Comparison of ENCODE assay signal across 10 cellular contexts in genomic region chr10:122181901-122182799, GRCh38.
DNase-seq lines count a peak whose midpoint lies in the region; ATAC-seq, FAIRE-seq and TF ChIP-seq lines count a peak whose summit lies in the region.
"Had no signal": no experiment of that assay in that cellular context is flagged by ENCODE, and none has a peak within 500 bp of the region (broad histone marks: within the 10 kb centered on the region; RNA-seq: fewer than 3 reads in every experiment).

No MANE protein-coding gene starts in this region.

- H3K9me3 ChIP-seq in HepG2 (ENCODE audit: low read length) (no peaks in the 10 kb centered on the region), right lobe of liver (no peaks in the 10 kb centered on the region), SK-N-SH (no peaks in the 10 kb centered on the region), hepatocyte (ENCODE audit: low read depth) (no peaks in the 10 kb centered on the region), vagina (no peaks in the 10 kb centered on the region)

- TF ChIP-seq CTCF in HepG2 (CRISPR knock-in tag; IDR thresholded peaks at IDR 0.05) (no peak), right lobe of liver (IDR thresholded peaks at IDR 0.05) (no peak), SK-N-SH (IDR thresholded peaks at IDR 0.05) (no peak), hepatocyte (IDR thresholded peaks at IDR 0.05; ENCODE audit: poor library complexity) (no peak), vagina (IDR thresholded peaks at IDR 0.05) (no peak)

- no peaks in the 10 kb centered on the region for H3F3A ChIP-seq in SK-N-SH (replicated peaks; ENCODE audit: insufficient read depth)

- 84% methylated on average over 13 of the region's 13 CpGs for WGBS in HepG2 (ENCODE audit: low lambda C conversion rate)
- 81% methylated on average over 9 of the region's 13 CpGs for WGBS in right lobe of liver (ENCODE audit: insufficient coverage, low coverage, low lambda C conversion rate, missing lambda C conversion rate)
- 81% methylated on average over 13 of the region's 13 CpGs for WGBS in SK-N-SH (ENCODE audit: low lambda C conversion rate)
- WGBS in hepatocyte (ENCODE audit: low lambda C conversion rate, missing lambda C conversion rate): 68% methylated on average over 13 of the region's 13 CpGs

- no peak for DNase-seq in HepG2 (ENCODE audit: low spot score)
- no peak for DNase-seq in right lobe of liver
- no peak for DNase-seq in SK-N-SH
- no peak for DNase-seq in hepatocyte (ENCODE audit: low spot score)
- DNase-seq in vagina (ENCODE audit: extremely low spot score in 2 of 2): no peak
- no peak for DNase-seq in Kasumi-1 (lab: John Stamatoyannopoulos, UW)
- DNase-seq: C1 segment of cervical spinal cord had no signal

- POLR2A ChIA-PET in HepG2 (lab: Yijun Ruan, JAX) (interaction anchor here (1.2 kb wide), 1 partner anchor 69 kb away, joined by 3 read pairs; no protein-coding TSS in a partner anchor), SK-N-SH (lab: Yijun Ruan, JAX) (interaction anchor here (1.1 kb wide), 1 partner anchor 19 kb away, joined by 3 read pairs; no protein-coding TSS in a partner anchor)

- H4K20me1 ChIP-seq in HepG2 (ENCODE audit: insufficient read depth, low read length) (peaks cover 7% of the 10 kb centered on the region), SK-N-SH (ENCODE audit: insufficient read depth) (no peaks in the 10 kb centered on the region), hepatocyte (ENCODE audit: insufficient read depth, poor library complexity, severe bottlenecking) (no peaks in the 10 kb centered on the region)

- TF ChIP-seq EP300 in HepG2 (IDR thresholded peaks at IDR 0.05; ENCODE audit: low read depth in 2 of 2, low read length in 2 of 2) (no peak), HepG2 (CRISPR knock-in tag; IDR thresholded peaks at IDR 0.05; ENCODE audit: borderline replicate concordance) (no peak), SK-N-SH (IDR thresholded peaks at IDR 0.05; ENCODE audit: borderline replicate concordance in 1 of 2, low read depth in 1 of 2, low read length in 1 of 2) (no peak)

- H3K4me3 ChIP-seq in HepG2 (replicated peaks in 1 of 3; ENCODE audit: insufficient read depth in 1 of 3, low read depth in 2 of 3, low read length in 3 of 3) (no peak overlapping the region), right lobe of liver (no peak overlapping the region), SK-N-SH (ENCODE audit: low read depth in 2 of 2, low read length in 1 of 2) (no peak overlapping the region), hepatocyte (no peak overlapping the region), vagina (no peak overlapping the region)

- no TSS peak for BruUV-seq in HepG2 (replicated peaks; lab: Mats Ljungman, UMichigan)

- in situ Hi-C loops in HepG2 (cut with HindIII; ENCODE audit: extremely low pct_ligation_motif_present, low pct_unique_long_range_greater_than_20kb): no loop called here

- H3K4me2 ChIP-seq in HepG2 (ENCODE audit: low read depth, low read length) (peak overlapping the region; percentile 21; the same call in 1 of the 2 replicates), SK-N-SH (peak overlapping the region; percentile 36; the same call in 1 of the 2 replicates), hepatocyte (no peak overlapping the region)

- H3K9ac ChIP-seq in HepG2 (ENCODE audit: insufficient read depth, low read depth, low read length): peak overlapping the region; percentile 14; the same call in 1 of the 2 replicates
- H3K9ac ChIP-seq in SK-N-SH: no peak overlapping the region

- no peak for FAIRE-seq in HepG2 (lab: Jason Lieb, UNC)

- H3K4me1 ChIP-seq in HepG2 (ENCODE audit: insufficient read depth, low read length) (peaks cover 43% of the 10 kb centered on the region), right lobe of liver (peaks cover 0 to 5% (median 2%) of the 10 kb centered on the region in 4 donors), SK-N-SH (ENCODE audit: control insufficient read depth in 1 of 2, insufficient read depth in 2 of 2, low read depth in 1 of 2, low read length in 1 of 2) (peaks cover 3 to 11% of the 10 kb centered on the region in 2 experiments; a peak in 2 of 4 replicates), hepatocyte (ENCODE audit: insufficient read depth) (peaks cover 5% of the 10 kb centered on the region), vagina (peaks cover 28% of the 10 kb centered on the region)

- H3K9me2 ChIP-seq in SK-N-SH (no peaks in the 10 kb centered on the region), hepatocyte (replicated peaks; ENCODE audit: insufficient read depth) (no peaks in the 10 kb centered on the region)

- no peak overlapping the region for H2AFZ ChIP-seq in HepG2 (ENCODE audit: low read length)
- H2AFZ ChIP-seq in SK-N-SH (ENCODE audit: low read depth): no peak overlapping the region
- no peak overlapping the region for H2AFZ ChIP-seq in hepatocyte

- TF ChIP-seq POLR2A in HepG2 (IDR thresholded peaks at IDR 0.05; ENCODE audit: insufficient read depth in 1 of 2, low read depth in 2 of 2, low read length in 2 of 2) (no peak), right lobe of liver (IDR thresholded peaks at IDR 0.05) (no peak), vagina (IDR thresholded peaks at IDR 0.05) (no peak)

- H3K36me3 ChIP-seq in HepG2 (replicated peaks in 1 of 2; ENCODE audit: control insufficient read depth in 1 of 2, insufficient read depth in 2 of 2, low read length in 2 of 2): no peaks in the 10 kb centered on the region; a peak in 1 of 5 replicates
- no peaks in the 10 kb centered on the region for H3K36me3 ChIP-seq in right lobe of liver
- no peaks in the 10 kb centered on the region for H3K36me3 ChIP-seq in SK-N-SH (replicated peaks in 1 of 2; ENCODE audit: control insufficient read depth in 1 of 2, insufficient read depth in 2 of 2, low read length in 1 of 2)
- no peaks in the 10 kb centered on the region for H3K36me3 ChIP-seq in hepatocyte (replicated peaks; ENCODE audit: insufficient read depth, low read depth)
- no peaks in the 10 kb centered on the region for H3K36me3 ChIP-seq in vagina

- CTCF ChIA-PET in HepG2 (lab: Yijun Ruan, JAX; ENCODE audit: low intra/inter-chr PET ratio, low total read pairs) (no interaction called here), SK-N-SH (lab: Yijun Ruan, JAX) (interaction anchor here (0.6 to 1.7 kb wide), 2 partner anchors 383 to 957 kb away, joined by 3 read pairs; no protein-coding TSS in a partner anchor)

- intact Hi-C loops in HepG2 (cut with micrococcal nuclease; ENCODE audit: unreplicated experiment): no loop called here
- intact Hi-C loops in right lobe of liver (cut with DNase I): no loop called here
- intact Hi-C loops in vagina (cut with DNase I): no loop called here

- TF ChIP-seq RAD21 in HepG2 (CRISPR knock-in tag; IDR thresholded peaks at IDR 0.05): no peak
- no peak for TF ChIP-seq RAD21 in SK-N-SH (IDR thresholded peaks at IDR 0.05; ENCODE audit: low read length)

- no peak for ATAC-seq in HepG2
- ATAC-seq in right lobe of liver: no peak
- ATAC-seq in HG03520 (IDR thresholded peaks at IDR 0.05; ENCODE audit: unreplicated experiment): no peak
- no peak for ATAC-seq in HG03095 (IDR thresholded peaks at IDR 0.05; ENCODE audit: unreplicated experiment)
- ATAC-seq: Right ventricle myocardium inferior had no signal

- H3K27ac ChIP-seq in HepG2 (ENCODE audit: extremely low read length, insufficient read depth, low read length): peak overlapping the region; percentile 49
- H3K27ac ChIP-seq in right lobe of liver: no peak overlapping the region
- H3K27ac ChIP-seq in SK-N-SH (ENCODE audit: low read depth in 2 of 2, low read length in 1 of 2): 0 out of 4 replicates have a peak overlapping the region, but pooled peaks of 1 of the 2 experiments have one; percentile 12
- H3K27ac ChIP-seq in hepatocyte: peak overlapping the region; percentile 48
- H3K27ac ChIP-seq in vagina: peak overlapping the region; percentile 20

- H3K27me3 ChIP-seq in HepG2 (ENCODE audit: control insufficient read depth in 1 of 2, insufficient read depth in 2 of 2, low read length in 2 of 2) (no peaks in the 10 kb centered on the region), right lobe of liver (no peaks in the 10 kb centered on the region), SK-N-SH (ENCODE audit: insufficient read depth) (no peaks in the 10 kb centered on the region), hepatocyte (no peaks in the 10 kb centered on the region), vagina (no peaks in the 10 kb centered on the region)

- H3K79me2 ChIP-seq in HepG2 (ENCODE audit: insufficient read depth, low read length): peaks cover 25% of the 10 kb centered on the region
- H3K79me2 ChIP-seq in SK-N-SH (ENCODE audit: insufficient read depth): peaks cover 5% of the 10 kb centered on the region
- H3K79me2 ChIP-seq in hepatocyte: peaks cover 37% of the 10 kb centered on the region

TF ChIP-seq in HepG2, 621 proteins besides CTCF, POLR2A, EP300 and RAD21 (continues in another document):
- no peak for TF ChIP-seq ZNF446 (CRISPR knock-in tag; IDR thresholded peaks at IDR 0.05)
- no peak for TF ChIP-seq ATM (IDR thresholded peaks at IDR 0.05; ENCODE audit: borderline replicate concordance)
- TF ChIP-seq SETDB1 (CRISPR knock-in tag; IDR thresholded peaks at IDR 0.05; ENCODE audit: borderline replicate concordance): no peak
- no peak for TF ChIP-seq YEATS4 (CRISPR knock-in tag; IDR thresholded peaks at IDR 0.05; ENCODE audit: borderline replicate concordance)

TF ChIP-seq in SK-N-SH, 30 proteins besides CTCF, POLR2A, EP300 and RAD21 (continues in another document):
- TF ChIP-seq USF2 (IDR thresholded peaks at IDR 0.05; ENCODE audit: borderline replicate concordance, low read depth, low read length): no peak
- TF ChIP-seq PBX3 (IDR thresholded peaks at IDR 0.05): no peak

Comparison
In these comparisons a context has a peak if more than half of its experiments do, and no peak if none do; other contexts are left out.
1. H3K27ac ChIP-seq: peak in HepG2 (single experiment), hepatocyte (single experiment) and vagina (single experiment); none in right lobe of liver (0 of 3).